ENCODE assay signal across 9 cellular contexts in the genomic region with DNA sequence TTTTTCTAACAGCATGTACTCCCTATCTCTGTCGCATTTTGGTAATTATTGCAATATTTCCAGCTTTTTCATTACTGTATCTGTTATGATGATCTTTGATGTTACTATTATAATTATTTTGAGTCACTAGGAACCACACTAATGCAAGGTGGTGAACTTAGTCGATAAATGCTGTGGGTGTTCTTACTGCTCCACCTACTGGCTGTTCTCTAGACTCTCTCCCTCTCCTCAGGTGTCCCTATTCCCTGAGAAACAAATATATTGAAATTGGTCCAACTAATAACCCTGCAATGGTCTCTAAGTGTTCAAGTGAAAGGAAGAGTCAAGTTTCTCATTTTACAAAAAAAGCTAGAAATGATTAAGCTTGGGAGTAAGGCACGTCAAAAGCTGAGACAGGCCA. TPM values are rescaled to one million over a fixed set of nuclear protein-coding genes. Genes with fewer than 3 reads are reported as not detected.
A peak's percentile ranks its signal among the peaks of the same experiment; 100 is the strongest.
DNase-seq lines count a peak whose midpoint lies in the region; ATAC-seq, FAIRE-seq and TF ChIP-seq lines count a peak whose summit lies in the region.
"Had no signal": no experiment of that assay in that cellular context is flagged by ENCODE, and none has a peak within 500 bp of the region (broad histone marks: within the 10 kb centered on the region; RNA-seq: fewer than 3 reads in every experiment).

No MANE protein-coding gene starts in this region.

- no peak for DNase-seq in AG04449 (ENCODE audit: low read depth, low spot score)
- peak; percentile 15 for DNase-seq in HT1080 (ENCODE audit: low read depth)
- no peak for DNase-seq in central memory CD8-positive, alpha-beta T cell (ENCODE audit: low spot score in 2 of 2)
- DNase-seq in retinal pigment epithelial cell (ENCODE audit: low read depth): no peak
- no peak for DNase-seq in GM03348 (ENCODE audit: low spot score)
- no peak for DNase-seq in activated CD4-positive, alpha-beta T cell treated with anti-CD3 and anti-CD28 coated beads, Interleukin-2, amount 50 U/mL, for 48 hours
- DNase-seq in urothelium cell line (ENCODE audit: low spot score): no peak

- no peak overlapping the region for H3K4me3 ChIP-seq in AG04449 (ENCODE audit: low read depth, low read length)
- H3K4me3 ChIP-seq in retinal pigment epithelial cell (ENCODE audit: low read length): no peak overlapping the region

- peak; percentile 86 for ATAC-seq in GM18867 (IDR thresholded peaks at IDR 0.05; ENCODE audit: unreplicated experiment)
- ATAC-seq in central memory CD8-positive, alpha-beta T cell (replicated peaks; ENCODE audit: extremely low read depth, poor library complexity, severe bottlenecking): no peak

- FAIRE-seq in urothelium cell line (lab: Jason Lieb, UNC): no peak

- POLR2A ChIA-PET in AG04449 (lab: Yijun Ruan, JAX): interaction anchor here (1.9 kb wide), 1 partner anchor 10 kb away, joined by 7 read pairs; a partner anchor contains a TSS

- CTCF ChIA-PET in AG04449 (lab: Yijun Ruan, JAX): interaction anchor here (1.0 to 3.8 kb wide), 6 partner anchors 8 to 206 kb away, joined by 3 to 20 read pairs (median 5); a partner anchor contains a TSS

- H3K36me3 Mint-ChIP-seq in central memory CD8-positive, alpha-beta T cell (ENCODE audit: insufficient read depth): peaks cover 42% of the 10 kb centered on the region

- peak; percentile 26 for TF ChIP-seq CTCF in AG04449 (IDR thresholded peaks at IDR 0.05; ENCODE audit: insufficient read depth, low read length, missing control alignments)
- peak; percentile 66 for TF ChIP-seq CTCF in retinal pigment epithelial cell (conservative IDR thresholded peaks at IDR 0.05; ENCODE audit: low read depth, low read length)

- no peaks in the 10 kb centered on the region for H3K9me3 Mint-ChIP-seq in central memory CD8-positive, alpha-beta T cell
- H3K9me3 Mint-ChIP-seq: dendritic cell treated with granulocyte-macrophage colony-stimulating factor and Interleukin-4, amounts not matched to agents 40 ng/mL and 50 ng/mL, for 4 days had no signal

- H3K27ac Mint-ChIP-seq in central memory CD8-positive, alpha-beta T cell (ENCODE audit: low read depth): peak overlapping the region; percentile 14
- H3K27ac Mint-ChIP-seq: dendritic cell treated with granulocyte-macrophage colony-stimulating factor and Interleukin-4, amounts not matched to agents 40 ng/mL and 50 ng/mL, for 4 days had no signal

- peaks cover 17% of the 10 kb centered on the region for H3K4me1 Mint-ChIP-seq in central memory CD8-positive, alpha-beta T cell

- no peak overlapping the region for H3K4me3 Mint-ChIP-seq in central memory CD8-positive, alpha-beta T cell
- H3K4me3 Mint-ChIP-seq: dendritic cell treated with granulocyte-macrophage colony-stimulating factor and Interleukin-4, amounts not matched to agents 40 ng/mL and 50 ng/mL, for 4 days had no signal

- H3K27me3 Mint-ChIP-seq in central memory CD8-positive, alpha-beta T cell: no peaks in the 10 kb centered on the region
- H3K27me3 Mint-ChIP-seq: dendritic cell treated with granulocyte-macrophage colony-stimulating factor and Interleukin-4, amounts not matched to agents 40 ng/mL and 50 ng/mL, for 4 days had no signal

RNA-seq across cellular contexts. Expression of a gene that starts 10.5 kb away (rescaled TPM):
- total RNA-seq in HT1080 (2014; rRNA removed; shearing (Covaris generic)): 20.3 and 22.8 TPM in 2 replicates
- polyA plus RNA-seq in HT1080 (2015; cell fraction: cytosol; rRNA removed): 21.8 and 24.8 TPM in 2 replicates
- polyA plus RNA-seq in HT1080 (2015; cell fraction: nucleus; rRNA removed): 40.5 and 45.2 TPM in 2 replicates
